In genomic region chr5:147481857-147482256, GRCh38 we compare ENCODE assay signal across 11 cellular contexts. TPM values are rescaled to one million over a fixed set of nuclear protein-coding genes. Genes with fewer than 3 reads are reported as not detected.
DNase-seq lines count a peak whose midpoint lies in the region; ATAC-seq and TF ChIP-seq lines count a peak whose summit lies in the region.
"Had no signal": no experiment of that assay in that cellular context is flagged by ENCODE, and none has a peak within 500 bp of the region (broad histone marks: within the 10 kb centered on the region; RNA-seq: fewer than 3 reads in every experiment).

No MANE protein-coding gene starts in this region.

- TF ChIP-seq RAD21 in IMR-90 (IDR thresholded peaks at IDR 0.05; ENCODE audit: low read length), result no peak

- no peak overlapping the region for H2AK9ac ChIP-seq in IMR-90 (replicated peaks; ENCODE audit: low read depth, low read length, poor library complexity)

- peak overlapping the region; percentile 56; the same call in 1 of the 2 replicates for H2AK5ac ChIP-seq in IMR-90 (ENCODE audit: low read depth, low read length)

- intact Hi-C loops in IMR-90 (cut with micrococcal nuclease), result no loop called here

- in situ Hi-C loops in IMR-90 (cut with MboI; ENCODE audit: low sequenced_read_pairs), result no loop called here

- H2AFZ ChIP-seq in IMR-90 (replicated peaks; ENCODE audit: low read length, poor library complexity), result no peak overlapping the region

- no peak overlapping the region; the same call in 1 of the 2 replicates for H3K4me2 ChIP-seq in IMR-90 (ENCODE audit: low read depth, low read length)

- H3K79me1 ChIP-seq in IMR-90 (ENCODE audit: low read depth in 1 of 2, low read length in 2 of 2), result peaks cover 34 to 54% of the 10 kb centered on the region in 2 experiments; a peak in 3 of 4 replicates

- no peak for TF ChIP-seq CTCF in GM20000 (IDR thresholded peaks at IDR 0.05; ENCODE audit: extremely low read depth, missing control alignments)
- no peak for TF ChIP-seq CTCF in IMR-90 (conservative IDR thresholded peaks at IDR 0.05; ENCODE audit: low read depth, low read length)
- no peak for TF ChIP-seq CTCF in fibroblast of the aortic adventitia (IDR thresholded peaks at IDR 0.05; ENCODE audit: insufficient read depth, low read length)

- H2BK20ac ChIP-seq in IMR-90 (ENCODE audit: low read depth, low read length), result peak overlapping the region; percentile 67; the same call in 1 of the 2 replicates

- no CpG with 5 or more reads among the region's 1 CpG for WGBS in IMR-90 (ENCODE audit: extremely low coverage in 2 of 2, insufficient read length in 1 of 2), 2 experiments

- H3K4me3 ChIP-seq in IMR-90 (ENCODE audit: insufficient read depth, low read depth, low read length), result no peak overlapping the region
- H3K4me3 ChIP-seq in fibroblast of the aortic adventitia (ENCODE audit: low read depth, low read length), result no peak overlapping the region

- no peak overlapping the region for H3K23ac ChIP-seq in IMR-90 (ENCODE audit: low read depth, low read length)

- H4K5ac ChIP-seq in IMR-90 (ENCODE audit: low read depth, low read length), result peak overlapping the region; percentile 64; the same call in 1 of the 2 replicates

- no peak overlapping the region for H3K56ac ChIP-seq in IMR-90 (ENCODE audit: extremely low read depth, insufficient read depth, low read length)

- H3K4ac ChIP-seq in IMR-90 (ENCODE audit: low read depth, low read length), result peak overlapping the region; percentile 56; the same call in 1 of the 2 replicates

- H4K91ac ChIP-seq in IMR-90 (ENCODE audit: insufficient read depth, low read depth, low read length), result peak overlapping the region; percentile 72

- H2BK120ac ChIP-seq in IMR-90 (ENCODE audit: low read depth, low read length), result peak overlapping the region; percentile 20

- H3K14ac ChIP-seq in IMR-90 (replicated peaks; ENCODE audit: low read depth, low read length), result peak overlapping the region; percentile 59

- no peaks in the 10 kb centered on the region for H3K27me3 ChIP-seq in IMR-90 (ENCODE audit: control insufficient read depth, insufficient read depth, low read length)

- peak overlapping the region in 1 of 2 experiments; percentile 56; a peak in 2 of 4 replicates for H4K8ac ChIP-seq in IMR-90 (ENCODE audit: low read depth in 2 of 2, low read length in 2 of 2)

- POLR2A ChIA-PET in IMR-90 (lab: Charles Lee; ENCODE audit: unreplicated experiment), result interaction anchor here (1.1 kb wide), 1 partner anchor 8 kb away, joined by 4 read pairs; no protein-coding TSS in a partner anchor

- peak overlapping the region; percentile 36; the same call in 1 of the 3 replicates for H2BK15ac ChIP-seq in IMR-90 (ENCODE audit: low read depth, low read length)

- H3K9me1 ChIP-seq in IMR-90 (ENCODE audit: insufficient read depth, low read length), result peaks cover 7% of the 10 kb centered on the region

- TF ChIP-seq POLR2A in IMR-90 (IDR thresholded peaks at IDR 0.05; ENCODE audit: low read depth, low read length), result no peak

- dilution Hi-C loops in IMR-90 (cut with HindIII; ENCODE audit: low sequenced_read_pairs, unreplicated experiment), result no loop called here

- H3K27ac ChIP-seq in IMR-90 (ENCODE audit: insufficient read depth, low read length), result no peak overlapping the region
- H3K27ac ChIP-seq: C4-2B had no signal

- CTCF ChIA-PET in IMR-90 (lab: Yijun Ruan, JAX), result interaction anchor here (0.6 to 1.2 kb wide), 3 partner anchors 13 to 78 kb away, joined by 3 read pairs; no protein-coding TSS in a partner anchor

- 0 out of 2 replicates have a peak, but pooled peaks cover 4% of the 10 kb centered on the region for H4K20me1 ChIP-seq in IMR-90 (ENCODE audit: insufficient read depth, low read length)

- no peaks in the 10 kb centered on the region for H3K9me3 ChIP-seq in IMR-90 (ENCODE audit: control insufficient read depth, insufficient read depth, low read length)

- DNase-seq in A172 (ENCODE audit: low spot score), result peak; percentile 47
- DNase-seq in GM20000 (ENCODE audit: low spot score), result peak; percentile 17
- peak; percentile 78 for DNase-seq in IMR-90
- peak; percentile 88 for DNase-seq in fibroblast of the aortic adventitia (ENCODE audit: low read depth)
- DNase-seq in SW480 (ENCODE audit: low spot score), result no peak
- no peak for DNase-seq in activated CD4-positive, CD25-positive, alpha-beta regulatory T cell treated with anti-CD3 and anti-CD28 coated beads, Interleukin-2, amount 50 U/mL, for 72 hours
- no peak for DNase-seq in T-helper 1 cell
- no peak for DNase-seq in hypothalamus (lab: John Stamatoyannopoulos, UW)
- DNase-seq: activated CD4-positive, alpha-beta memory T cell treated with anti-CD3 and anti-CD28 coated beads, Interleukin-2, amount 10 ng/mL, durations not matched to agents 7 days and 5 days; kidney had no signal

- H3K4me1 ChIP-seq in IMR-90 (ENCODE audit: control insufficient read depth, insufficient read depth, low read length), result peaks cover 16% of the 10 kb centered on the region

- no peaks in the 10 kb centered on the region for H3K36me3 ChIP-seq in IMR-90 (ENCODE audit: control insufficient read depth, insufficient read depth, low read length)

- no TSS peak for BruUV-seq in IMR-90 (replicated peaks; lab: Mats Ljungman, UMichigan)

- H2BK5ac ChIP-seq in IMR-90 (ENCODE audit: low read depth, low read length, poor library complexity, severe bottlenecking), result peak overlapping the region; percentile 28

- H3K9ac ChIP-seq in IMR-90 (ENCODE audit: low read depth, low read length), result no peak overlapping the region

- H3K18ac ChIP-seq in IMR-90 (ENCODE audit: low read depth, low read length), result peak overlapping the region; percentile 70

- ATAC-seq in IMR-90 (ENCODE audit: low read depth), result peak; percentile 42

TF ChIP-seq in IMR-90, 13 proteins besides CTCF, POLR2A, EP300 and RAD21:
- TF ChIP-seq MXI1 (IDR thresholded peaks at IDR 0.05; ENCODE audit: borderline replicate concordance, low read depth, low read length), result no peak
- TF ChIP-seq CHD1 (IDR thresholded peaks at IDR 0.05; ENCODE audit: low read depth, low read length), result no peak
- TF ChIP-seq, protein P1, sequence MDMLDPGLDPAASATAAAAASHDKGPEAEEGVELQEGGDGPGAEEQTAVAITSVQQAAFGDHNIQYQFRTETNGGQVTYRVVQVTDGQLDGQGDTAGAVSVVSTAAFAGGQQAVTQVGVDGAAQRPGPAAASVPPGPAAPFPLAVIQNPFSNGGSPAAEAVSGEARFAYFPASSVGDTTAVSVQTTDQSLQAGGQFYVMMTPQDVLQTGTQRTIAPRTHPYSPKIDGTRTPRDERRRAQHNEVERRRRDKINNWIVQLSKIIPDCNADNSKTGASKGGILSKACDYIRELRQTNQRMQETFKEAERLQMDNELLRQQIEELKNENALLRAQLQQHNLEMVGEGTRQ (IDR thresholded peaks at IDR 0.05; ENCODE audit: low read depth, low read length), result no peak
- no peak for TF ChIP-seq BHLHE40 (IDR thresholded peaks at IDR 0.05; ENCODE audit: low read depth, low read length)
- TF ChIP-seq CEBPB (IDR thresholded peaks at IDR 0.05; ENCODE audit: low read depth, low read length), result peak; percentile 42; the same call in 1 of the 2 replicates
- no peak for TF ChIP-seq FOS (IDR thresholded peaks at IDR 0.05; ENCODE audit: low read depth, low read length)
- TF ChIP-seq MAZ (IDR thresholded peaks at IDR 0.05; ENCODE audit: borderline replicate concordance, low read depth, low read length), result no peak

RNA-seq across cellular contexts. Expression of gene DPYSL3, which starts 28.0 kb away (rescaled TPM):
- total RNA-seq in A172 (2014; rRNA removed; shearing (Covaris generic)), result 308 and 485 TPM in 2 replicates
- total RNA-seq in IMR-90 (2012; rRNA removed) (46.1 and 50.2 TPM in 2 replicates), fibroblast of the aortic adventitia (ENCODE audit: low replicate concordance) (89.6 and 157 TPM in 2 replicates)
- 60.9 and 66.4 TPM in 2 replicates for polyA plus RNA-seq in IMR-90 (2012; rRNA removed)
- polyA plus RNA-seq in IMR-90 (2012; cell fraction: cytosol; rRNA removed), result 31.1 and 32.6 TPM in 2 replicates
- polyA plus RNA-seq in IMR-90 (2012; cell fraction: nucleus; rRNA removed; ENCODE audit: low replicate concordance), result 34.6 and 103 TPM in 2 replicates
- total RNA-seq: activated CD4-positive, alpha-beta memory T cell treated with anti-CD3 and anti-CD28 coated beads, Interleukin-2, amount 10 ng/mL, durations not matched to agents 7 days and 5 days had no signal

Comparison
In these comparisons a context has a peak if more than half of its experiments do, and no peak if none do; other contexts are left out.
1. DNase-seq: peak in A172 (single experiment), GM20000 (single experiment), IMR-90 (single experiment) and fibroblast of the aortic adventitia (single experiment); none in SW480 (single experiment), activated CD4-positive, CD25-positive, alpha-beta regulatory T cell treated with anti-CD3 and anti-CD28 coated beads, Interleukin-2, amount 50 U/mL, for 72 hours (single experiment), T-helper 1 cell (0 of 5) and hypothalamus (0 of 51).